Comparison of ENCODE assay signal across 8 cellular contexts in the genomic region with DNA sequence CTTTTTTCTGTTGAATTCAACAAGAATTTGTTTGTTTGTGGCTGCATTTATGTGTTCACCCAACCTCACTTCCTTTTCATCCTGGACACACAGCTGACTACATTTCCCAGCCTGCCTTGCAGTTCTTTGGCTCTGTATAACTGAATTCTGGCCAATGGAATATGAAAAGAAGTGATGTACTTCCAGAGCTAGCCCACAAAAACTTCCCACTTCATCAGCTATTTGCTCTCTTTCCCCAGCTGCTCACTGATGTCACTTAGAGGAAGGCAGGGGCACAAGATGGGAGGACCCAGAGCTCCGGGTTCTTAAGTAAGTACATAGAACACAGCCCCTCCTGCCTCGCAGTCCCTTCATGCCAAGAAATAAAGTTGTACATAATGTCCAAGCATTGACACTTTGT.
A peak's percentile ranks its signal among the peaks of the same experiment; 100 is the strongest.
DNase-seq lines count a peak whose midpoint lies in the region; ATAC-seq and TF ChIP-seq lines count a peak whose summit lies in the region.

No MANE protein-coding gene starts in this region.

- no peaks in the 10 kb centered on the region for H3K9me3 ChIP-seq in MM.1S (replicated peaks; ENCODE audit: insufficient read depth, low read length)

- no peaks in the 10 kb centered on the region for H3K9me2 ChIP-seq in MM.1S (replicated peaks; ENCODE audit: insufficient read depth, low read length)

- H3K4me1 ChIP-seq in MM.1S (ENCODE audit: low read length): peaks cover 11% of the 10 kb centered on the region; the same call in 1 of the 2 replicates

- no peaks in the 10 kb centered on the region for H4K20me1 ChIP-seq in MM.1S (ENCODE audit: insufficient read depth, low read length)

- intact Hi-C loops in left cardiac atrium (cut with DNase I): no loop called here

- no peaks in the 10 kb centered on the region for H3K79me2 ChIP-seq in MM.1S (ENCODE audit: low read length)

- H3K4me3 ChIP-seq in WI38 (ENCODE audit: low read depth, low read length) (peak overlapping the region; percentile 47), skeletal muscle cell (ENCODE audit: low read depth, low read length) (peak overlapping the region; percentile 44), MM.1S (ENCODE audit: low read length) (no peak overlapping the region)

- H3K27ac ChIP-seq in MM.1S (ENCODE audit: low read length): no peak overlapping the region

- ATAC-seq in left cardiac atrium (peak; percentile 78 to 82), HG02840 (IDR thresholded peaks at IDR 0.05; ENCODE audit: low FRiP score, unreplicated experiment) (no peak)

- H3K27me3 ChIP-seq in MM.1S (replicated peaks; ENCODE audit: insufficient read depth, low read length): no peaks in the 10 kb centered on the region

- TF ChIP-seq CTCF in WI38 (IDR thresholded peaks at IDR 0.05; ENCODE audit: low read depth, low read length) (no peak), MM.1S (IDR thresholded peaks at IDR 0.05; ENCODE audit: low read length) (no peak)

- no peak overlapping the region for H3K4me2 ChIP-seq in MM.1S (ENCODE audit: low read depth, low read length)

- no peak overlapping the region for H3K9ac ChIP-seq in MM.1S (ENCODE audit: low read length)

- no peaks in the 10 kb centered on the region for H3K36me3 ChIP-seq in MM.1S (replicated peaks; ENCODE audit: insufficient read depth, low read length)

- H3F3A ChIP-seq in MM.1S (ENCODE audit: insufficient read depth, low read length): no peaks in the 10 kb centered on the region

- DNase-seq in GM04504 (ENCODE audit: low read depth) (peak; percentile 89), left cardiac atrium (peak; percentile 77), skeletal muscle cell (ENCODE audit: low read depth) (peak; percentile 87), MM.1S (no peak), GM19240 (ENCODE audit: insufficient read length, low spot score) (no peak)
- DNase-seq in effector CD4-positive, alpha-beta T cell: no peak

- no peak overlapping the region for H2AFZ ChIP-seq in MM.1S (ENCODE audit: low read length)

Comparison
In these comparisons a context has a peak if more than half of its experiments do, and no peak if none do; other contexts are left out.
1. DNase-seq: peak in GM04504 (single experiment), left cardiac atrium (single experiment) and skeletal muscle cell (single experiment); none in MM.1S (single experiment), effector CD4-positive, alpha-beta T cell (single experiment) and GM19240 (single experiment).